1 cellular context compared by ENCODE assay signal in genomic region chrX:153882086-153882498, GRCh38.
TF ChIP-seq lines count a peak whose summit lies in the region.

No MANE protein-coding gene starts in this region.

TF ChIP-seq in HepG2, 621 proteins besides CTCF, POLR2A, EP300 and RAD21 (continues in another document):
- TF ChIP-seq ZNF788 (CRISPR knock-in tag; IDR thresholded peaks at IDR 0.05; ENCODE audit: borderline replicate concordance) (no peak), ARID2 (CRISPR knock-in tag; IDR thresholded peaks at IDR 0.05; ENCODE audit: borderline replicate concordance) (no peak), MNT (IDR thresholded peaks at IDR 0.05) (peak; percentile 82), SOX6 (IDR thresholded peaks at IDR 0.05) (no peak), SOX6 (CRISPR knock-in tag; IDR thresholded peaks at IDR 0.05) (peak; percentile 38; the same call in 1 of the 2 replicates), ZNF17 (CRISPR knock-in tag; IDR thresholded peaks at IDR 0.05) (no peak), ZBTB37 (CRISPR knock-in tag; IDR thresholded peaks at IDR 0.05) (no peak), UBTF (CRISPR knock-in tag; IDR thresholded peaks at IDR 0.05) (0 out of 2 replicates have a peak, but pooled peaks have one; percentile 35), RARA (CRISPR knock-in tag; IDR thresholded peaks at IDR 0.05) (peak; percentile 29; the same call in 1 of the 2 replicates), ZNF747 (CRISPR knock-in tag; IDR thresholded peaks at IDR 0.05; ENCODE audit: borderline replicate concordance) (no peak), ZNF44 (CRISPR knock-in tag; IDR thresholded peaks at IDR 0.05) (no peak), AKNA (CRISPR knock-in tag; IDR thresholded peaks at IDR 0.05; ENCODE audit: borderline replicate concordance) (no peak), SRSF1 (optimal IDR thresholded peaks at IDR 0.05; ENCODE audit: low read depth, low read length) (peak; percentile 34), NBN (conservative IDR thresholded peaks at IDR 0.05) (no peak), ZBTB10 (CRISPR knock-in tag; IDR thresholded peaks at IDR 0.05; ENCODE audit: borderline replicate concordance) (peak; percentile 89; the same call in 1 of the 2 replicates), IKZF5 (CRISPR knock-in tag; IDR thresholded peaks at IDR 0.05) (no peak), HNF4G (IDR thresholded peaks at IDR 0.05; ENCODE audit: borderline replicate concordance, low read depth, low read length) (peak; percentile 59; the same call in 1 of the 2 replicates), HNF4G (CRISPR knock-in tag; IDR thresholded peaks at IDR 0.05; ENCODE audit: borderline replicate concordance, low read depth) (no peak), STAT6 (CRISPR knock-in tag; IDR thresholded peaks at IDR 0.05; ENCODE audit: borderline replicate concordance) (no peak), MAX (IDR thresholded peaks at IDR 0.05) (peak; percentile 61; the same call in 1 of the 2 replicates), ZNF547 (CRISPR knock-in tag; IDR thresholded peaks at IDR 0.05) (no peak), ZMYM2 (CRISPR knock-in tag; IDR thresholded peaks at IDR 0.05) (no peak), MLXIP (CRISPR knock-in tag; IDR thresholded peaks at IDR 0.05; ENCODE audit: borderline replicate concordance) (no peak), ZNF660 (CRISPR knock-in tag; IDR thresholded peaks at IDR 0.05; ENCODE audit: borderline replicate concordance, low read depth) (no peak), DBP (CRISPR knock-in tag; IDR thresholded peaks at IDR 0.05; ENCODE audit: not compliant biosample characterization) (no peak), RAD51 (IDR thresholded peaks at IDR 0.05; ENCODE audit: borderline replicate concordance) (no peak), ZMAT5 (CRISPR knock-in tag; IDR thresholded peaks at IDR 0.05; ENCODE audit: borderline replicate concordance, low read depth) (no peak), MTA1 (CRISPR knock-in tag; IDR thresholded peaks at IDR 0.05; ENCODE audit: borderline replicate concordance) (no peak)
